In genomic region chr12:97222391-97222790, GRCh38 we compare ENCODE assay signal across 22 cellular contexts.
DNase-seq lines count a peak whose midpoint lies in the region; ATAC-seq and TF ChIP-seq lines count a peak whose summit lies in the region.
"Had no signal": no experiment of that assay in that cellular context is flagged by ENCODE, and none has a peak within 500 bp of the region (broad histone marks: within the 10 kb centered on the region; RNA-seq: fewer than 3 reads in every experiment).

No MANE protein-coding gene starts in this region.

- peaks cover 6% of the 10 kb centered on the region for H3K4me1 Mint-ChIP-seq in memory B cell
- H3K4me1 Mint-ChIP-seq: B cell; CD14-positive monocyte; CD4-positive, alpha-beta memory T cell; CD4-positive, CD25-positive, alpha-beta regulatory T cell; CD8-positive, alpha-beta memory T cell had no signal

- H3K27me3 ChIP-seq in BLaER1 (no peaks in the 10 kb centered on the region), OCI-LY1 (ENCODE audit: insufficient read depth, low read length) (no peaks in the 10 kb centered on the region), right cardiac atrium (ENCODE audit: control insufficient read depth, insufficient read depth) (no peaks in the 10 kb centered on the region)

- H3K9ac ChIP-seq in BLaER1 (no peak overlapping the region), OCI-LY1 (ENCODE audit: low read length) (no peak overlapping the region)

- H3K27me3 Mint-ChIP-seq in memory B cell, result peaks cover 8% of the 10 kb centered on the region
- H3K27me3 Mint-ChIP-seq: B cell; CD4-positive, CD25-positive, alpha-beta regulatory T cell had no signal

- H3K36me3 Mint-ChIP-seq in memory B cell, result no peaks in the 10 kb centered on the region
- H3K36me3 Mint-ChIP-seq: CD14-positive monocyte; CD4-positive, alpha-beta memory T cell; CD4-positive, CD25-positive, alpha-beta regulatory T cell; CD8-positive, alpha-beta memory T cell had no signal

- no peaks in the 10 kb centered on the region for H3K9me3 Mint-ChIP-seq in memory B cell

- peaks cover 30% of the 10 kb centered on the region for H3K4me1 ChIP-seq in BLaER1
- H3K4me1 ChIP-seq in OCI-LY1 (ENCODE audit: insufficient read depth, low read length, severe bottlenecking), result peaks cover 19% of the 10 kb centered on the region
- no peaks in the 10 kb centered on the region for H3K4me1 ChIP-seq in right cardiac atrium (ENCODE audit: control insufficient read depth, insufficient read depth, low read length)
- H3K4me1 ChIP-seq: A549 had no signal

- H4K20me1 ChIP-seq in BLaER1 (no peaks in the 10 kb centered on the region), OCI-LY1 (ENCODE audit: insufficient read depth, low read length) (no peaks in the 10 kb centered on the region)

- H3K36me3 ChIP-seq in BLaER1 (no peaks in the 10 kb centered on the region), OCI-LY1 (ENCODE audit: insufficient read depth, low read length) (no peaks in the 10 kb centered on the region)

- H3K79me2 ChIP-seq in OCI-LY1 (ENCODE audit: insufficient read depth, low read length), result no peaks in the 10 kb centered on the region

- H3F3A ChIP-seq in OCI-LY1 (ENCODE audit: insufficient read depth, low read length), result no peaks in the 10 kb centered on the region

- H3K27ac ChIP-seq in BLaER1, result no peak overlapping the region
- H3K27ac ChIP-seq in OCI-LY1 (ENCODE audit: low read depth, low read length, poor library complexity, severe bottlenecking), result peak overlapping the region; percentile 67
- H3K27ac ChIP-seq in right cardiac atrium (ENCODE audit: low read length), result no peak overlapping the region
- H3K27ac ChIP-seq: 22Rv1, A549 had no signal

- no peak overlapping the region for H3K4me3 Mint-ChIP-seq in memory B cell
- H3K4me3 Mint-ChIP-seq: B cell; CD14-positive monocyte; CD4-positive, alpha-beta memory T cell; CD4-positive, CD25-positive, alpha-beta regulatory T cell; CD8-positive, alpha-beta memory T cell had no signal

- H3K4me3 ChIP-seq in BLaER1 (no peak overlapping the region), OCI-LY1 (ENCODE audit: low read depth, low read length, poor library complexity, severe bottlenecking) (no peak overlapping the region), right cardiac atrium (ENCODE audit: low read length) (no peak overlapping the region)
- H3K4me3 ChIP-seq: A549 had no signal

- no peak overlapping the region for H2AFZ ChIP-seq in OCI-LY1 (ENCODE audit: low read length)

- TF ChIP-seq CTCF in OCI-LY1 (IDR thresholded peaks at IDR 0.05; ENCODE audit: low read length), result no peak

- no peaks in the 10 kb centered on the region for H3K9me2 ChIP-seq in OCI-LY1 (ENCODE audit: low read depth, low read length)

- no peaks in the 10 kb centered on the region for H3K9me3 ChIP-seq in BLaER1
- no peaks in the 10 kb centered on the region for H3K9me3 ChIP-seq in OCI-LY1 (ENCODE audit: low read length)
- H3K9me3 ChIP-seq in right cardiac atrium (ENCODE audit: control insufficient read depth, low read length), result no peaks in the 10 kb centered on the region
- H3K9me3 ChIP-seq: A549 had no signal

- intact Hi-C loops in right cardiac atrium (cut with DNase I), result no loop called here

- no peak overlapping the region for H3K27ac Mint-ChIP-seq in memory B cell
- H3K27ac Mint-ChIP-seq: B cell; CD14-positive monocyte; CD4-positive, alpha-beta memory T cell; CD4-positive, CD25-positive, alpha-beta regulatory T cell; CD8-positive, alpha-beta memory T cell had no signal

- H3K4me2 ChIP-seq in BLaER1, result peak overlapping the region; percentile 31
- H3K4me2 ChIP-seq in OCI-LY1 (ENCODE audit: low read length), result no peak overlapping the region
- H3K4me2 ChIP-seq: A549 had no signal

- ATAC-seq in memory B cell (ENCODE audit: low read depth) (peak; percentile 38), HG02938 (IDR thresholded peaks at IDR 0.05; ENCODE audit: unreplicated experiment) (no peak), right cardiac atrium (no peak)
- ATAC-seq: A549 had no signal

- no peak for DNase-seq in memory B cell (ENCODE audit: low spot score in 2 of 2)
- DNase-seq in right cardiac atrium, result no peak
- DNase-seq: AML-193; C1 segment of cervical spinal cord; CD4-positive, alpha-beta memory T cell; CD4-positive, CD25-positive, alpha-beta regulatory T cell; CD8-positive, alpha-beta memory T cell; COR-L47; DMS 273 treated with DMSO at 0.1 percent for 48 hours; DMS153; DMS53; DMS79; DND-41; EL; GDM1 had no signal

- 81% methylated on average over 1 of the region's 1 CpG for WGBS in right cardiac atrium
